Comparison of ENCODE assay signal across 8 cellular contexts in the genomic region with DNA sequence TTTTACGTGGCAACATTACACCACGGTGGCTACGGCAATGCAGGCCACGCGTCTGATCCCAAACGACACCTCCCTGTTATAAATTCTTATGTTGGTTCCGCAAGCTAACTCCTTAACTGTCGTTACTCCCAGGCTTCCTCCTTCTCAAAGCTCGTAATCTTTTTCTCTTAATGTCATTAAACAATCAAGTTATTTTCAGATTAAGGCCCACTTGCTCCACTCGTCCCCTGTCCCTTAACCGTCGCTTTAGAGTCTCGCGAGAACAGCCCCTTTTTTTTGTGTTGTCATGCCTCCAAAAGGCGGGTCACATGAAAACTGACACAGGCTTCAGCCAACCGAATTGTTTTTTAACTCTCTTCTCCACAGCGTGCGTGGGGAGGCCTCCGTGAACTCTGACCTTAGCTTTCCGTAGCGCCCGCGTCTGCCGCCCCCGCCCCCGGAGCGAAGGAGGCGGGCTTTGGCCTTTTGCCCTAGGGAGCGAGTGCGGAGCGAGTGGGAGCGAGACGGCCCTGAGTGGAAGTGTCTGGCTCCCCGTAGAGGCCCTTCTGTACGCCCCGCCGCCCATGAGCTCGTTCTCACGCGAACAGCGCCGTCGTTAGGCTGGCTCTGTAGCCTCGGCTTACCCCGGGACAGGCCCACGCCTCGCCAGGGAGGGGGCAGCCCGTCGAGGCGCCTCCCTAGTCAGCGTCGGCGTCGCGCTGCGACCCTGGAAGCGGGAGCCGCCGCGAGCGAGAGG. TPM values are rescaled to one million over a fixed set of nuclear protein-coding genes. Genes with fewer than 3 reads are reported as not detected.
A peak's percentile ranks its signal among the peaks of the same experiment; 100 is the strongest.
DNase-seq lines count a peak whose midpoint lies in the region; ATAC-seq, FAIRE-seq and TF ChIP-seq lines count a peak whose summit lies in the region.

A gene (plus strand): TSS at position 463 of the 736 bp plus-strand sequence. CDS start 360 bp downstream, outside the sequence.

- WGBS in small intestine, 3 donors = 0% methylated on average over 61 of the region's 61 CpGs

- H3K27me3 ChIP-seq in bronchial epithelial cell (ENCODE audit: control insufficient read depth, insufficient read depth, low read length) (no peaks in the 10 kb centered on the region), iPS-20b (ENCODE audit: insufficient read depth, low read length) (no peaks in the 10 kb centered on the region), small intestine (ENCODE audit: control insufficient read depth in 2 of 2, insufficient read depth in 2 of 2, low read length in 2 of 2) (no peaks in the 10 kb centered on the region)

- TF ChIP-seq CTCF in WI38 (IDR thresholded peaks at IDR 0.05; ENCODE audit: low read depth, low read length) = no peak
- peak; percentile 7 for TF ChIP-seq CTCF in bronchial epithelial cell (IDR thresholded peaks at IDR 0.05; ENCODE audit: insufficient read depth, low read length, severe bottlenecking)

- peak within 1 kb of the TSS; percentile 81 for H3K9ac ChIP-seq in iPS-20b (ENCODE audit: low read depth, low read length)

- H3K9me3 ChIP-seq in iPS-20b (ENCODE audit: insufficient read depth, low read depth, low read length) (no peaks in the 10 kb centered on the region), small intestine (ENCODE audit: control insufficient read depth, low read depth) (no peaks in the 10 kb centered on the region)

- H3K36me3 ChIP-seq in bronchial epithelial cell (ENCODE audit: control insufficient read depth, insufficient read depth, low read length) (no peaks in the 10 kb centered on the region), iPS-20b (ENCODE audit: insufficient read depth, low read depth, low read length) (peaks cover 3% of the 10 kb centered on the region; the same call in 1 of the 2 replicates), small intestine (ENCODE audit: control insufficient read depth in 2 of 2, insufficient read depth in 2 of 2, low read length in 2 of 2) (no peaks in the 10 kb centered on the region)

- ATAC-seq in GM18907 (IDR thresholded peaks at IDR 0.05; ENCODE audit: unreplicated experiment) (peak; percentile 85), HG03159 (IDR thresholded peaks at IDR 0.05; ENCODE audit: unreplicated experiment) (peak; percentile 75)

- H3K27ac ChIP-seq in iPS-20b (ENCODE audit: low read length) (peak within 1 kb of the TSS; percentile 29), small intestine (ENCODE audit: low read depth in 1 of 2, low read length in 1 of 2) (peak within 1 kb of the TSS; percentile 98 to 99)

- DNase-seq in ACHN (peak; percentile 100), NCI-H2227 (lab: John Stamatoyannopoulos, UW; ENCODE audit: unreplicated experiment) (peak; percentile 97), bronchial epithelial cell (ENCODE audit: low read depth) (peak; percentile 95), small intestine (peak; percentile 100)

- H3K4me3 ChIP-seq in WI38 (ENCODE audit: low read depth, low read length) (peak within 1 kb of the TSS; percentile 98), bronchial epithelial cell (ENCODE audit: low read depth, low read length) (peak within 1 kb of the TSS; percentile 99), iPS-20b (ENCODE audit: low read length) (peak within 1 kb of the TSS; percentile 87), small intestine (ENCODE audit: low read depth in 1 of 2, low read length in 2 of 2) (peak within 1 kb of the TSS; percentile 92 to 93)

- in situ Hi-C loops in ACHN (cut with HindIII; ENCODE audit: low pct_ligation_motif_present, low pct_unique_long_range_greater_than_20kb, low sequenced_read_pairs) = no loop called here

- peaks cover 2% of the 10 kb centered on the region; the same call in 1 of the 2 replicates for H3K4me1 ChIP-seq in iPS-20b (ENCODE audit: insufficient read depth, low read length)
- H3K4me1 ChIP-seq in small intestine (ENCODE audit: control insufficient read depth in 2 of 2, insufficient read depth in 1 of 2, low read depth in 1 of 2, low read length in 1 of 2) = peaks cover 1 to 3% of the 10 kb centered on the region in 2 donors

- FAIRE-seq in bronchial epithelial cell (lab: Jason Lieb, UNC) (no peak), small intestine (lab: Jason Lieb, UNC) (no peak)

RNA-seq across cellular contexts. Expression of the gene that starts here (rescaled TPM):
- 92.1 and 109 TPM in 2 replicates for total RNA-seq in bronchial epithelial cell
- 10 to 100 TPM; 16.3 to 30.2 (median 18.6) TPM for polyA plus RNA-seq in small intestine

Comparison
In these comparisons a context has a peak if more than half of its experiments do, and no peak if none do; other contexts are left out.
1. Peak in every context shown above with its lines: DNase-seq, ATAC-seq, H3K4me3 ChIP-seq and H3K27ac ChIP-seq.